ENCODE assay signal across 9 cellular contexts in the genomic region with DNA sequence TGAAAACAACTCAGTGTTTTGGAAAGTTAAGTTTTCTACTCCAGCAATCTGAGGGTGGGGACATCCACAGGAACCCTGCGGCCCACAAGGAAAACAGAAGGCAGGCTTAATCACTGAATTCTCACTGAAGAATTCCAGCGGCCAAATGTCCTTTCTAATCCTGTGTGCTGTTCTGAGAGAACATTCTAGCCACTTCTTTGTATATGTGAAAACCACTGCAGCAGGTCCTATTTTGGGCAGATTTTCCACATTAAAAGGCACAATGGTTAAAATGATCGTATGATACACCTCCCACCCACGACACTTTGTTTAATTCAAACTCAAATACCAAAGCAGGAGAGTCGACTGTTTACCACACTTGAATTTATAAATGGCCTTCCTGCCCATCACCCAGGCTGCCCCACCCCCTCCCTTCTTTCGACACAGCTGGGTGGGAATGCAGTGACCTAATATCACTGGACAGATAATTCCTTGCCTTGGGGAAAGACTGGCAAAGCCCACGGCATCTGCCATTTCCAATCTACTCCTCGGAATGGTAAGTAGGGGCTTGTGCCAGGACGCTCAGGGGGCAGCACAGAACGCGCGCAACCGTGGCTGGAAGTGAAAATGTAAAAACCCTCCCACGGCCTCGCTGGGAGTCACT.
DNase-seq lines count a peak whose midpoint lies in the region; ATAC-seq and TF ChIP-seq lines count a peak whose summit lies in the region.
"Had no signal": no experiment of that assay in that cellular context is flagged by ENCODE, and none has a peak within 500 bp of the region (broad histone marks: within the 10 kb centered on the region; RNA-seq: fewer than 3 reads in every experiment).

No MANE protein-coding gene starts in this region.

- H3K4me1 ChIP-seq in sigmoid colon (peaks cover 0 to 75% (median 51%) of the 10 kb centered on the region in 4 donors), prostate gland (replicated peaks) (no peaks in the 10 kb centered on the region)

- intact Hi-C loops in sigmoid colon (cut with DNase I) (no loop called here), prostate gland (cut with DNase I) (no loop called here)

- H3K9me3 ChIP-seq in sigmoid colon (no peaks in the 10 kb centered on the region), prostate gland (no peaks in the 10 kb centered on the region)

- peak in 1 of 4 donors; percentile 58 for TF ChIP-seq EP300 in sigmoid colon (IDR thresholded peaks at IDR 0.05)

- peak; percentile 75 for DNase-seq in EL
- peak; percentile 37 for DNase-seq in chondrocyte (ENCODE audit: low spot score)
- DNase-seq in iris pigment epithelial cell (ENCODE audit: low read depth) = peak; percentile 76
- peak; percentile 84 for DNase-seq in sigmoid colon
- DNase-seq in NCI-H526 treated with DMSO at 0.1 percent for 48 hours (lab: John Stamatoyannopoulos, UW) = no peak
- DNase-seq in prostate gland (ENCODE audit: low spot score) = no peak
- no peak for DNase-seq in activated CD4-positive, alpha-beta T cell treated with anti-CD3 and anti-CD28 coated beads, Interleukin-2, amount 50 U/mL, for 48 hours
- DNase-seq: KBM-7 had no signal

- no peaks in the 10 kb centered on the region for H3K36me3 Mint-ChIP-seq in chondrocyte (ENCODE audit: low read depth)

- WGBS in sigmoid colon, 2 donors = 74 to 77% methylated on average over 15 of the region's 15 CpGs
- 60% methylated on average over 15 of the region's 15 CpGs for WGBS in prostate gland

- H3K27ac ChIP-seq in sigmoid colon = peak overlapping the region; percentile 60 to 83 (median 71)
- peak overlapping the region in 1 of 2 donors; percentile 6 for H3K27ac ChIP-seq in prostate gland

- no peak for TF ChIP-seq POLR2A in sigmoid colon (IDR thresholded peaks at IDR 0.05)
- TF ChIP-seq POLR2A in prostate gland (IDR thresholded peaks at IDR 0.05) = no peak

- no peaks in the 10 kb centered on the region for H3K27me3 Mint-ChIP-seq in chondrocyte (ENCODE audit: low read depth)

- ATAC-seq in HG03457 (IDR thresholded peaks at IDR 0.05; ENCODE audit: unreplicated experiment) = no peak

- peaks cover 77% of the 10 kb centered on the region for H3K4me1 Mint-ChIP-seq in chondrocyte (ENCODE audit: low read depth)

- TF ChIP-seq CTCF in chondrocyte (IDR thresholded peaks at IDR 0.05) = no peak
- no peak for TF ChIP-seq CTCF in sigmoid colon (IDR thresholded peaks at IDR 0.05)
- TF ChIP-seq CTCF in prostate gland (IDR thresholded peaks at IDR 0.05) = no peak

- no peak overlapping the region for H3K4me3 Mint-ChIP-seq in chondrocyte (ENCODE audit: unreplicated experiment)

- no peaks in the 10 kb centered on the region for H3K36me3 ChIP-seq in sigmoid colon
- H3K36me3 ChIP-seq in prostate gland = no peaks in the 10 kb centered on the region

- no peak overlapping the region for H3K4me3 ChIP-seq in sigmoid colon
- H3K4me3 ChIP-seq in prostate gland = no peak overlapping the region

- H3K9me3 Mint-ChIP-seq in chondrocyte (ENCODE audit: low read depth) = no peaks in the 10 kb centered on the region

- H3K27me3 ChIP-seq in sigmoid colon = no peaks in the 10 kb centered on the region
- no peaks in the 10 kb centered on the region for H3K27me3 ChIP-seq in prostate gland (replicated peaks; ENCODE audit: insufficient read depth)

- peak overlapping the region; percentile 83 for H3K27ac Mint-ChIP-seq in chondrocyte (ENCODE audit: unreplicated experiment)

Comparison
In these comparisons a context has a peak if more than half of its experiments do, and no peak if none do; other contexts are left out.
1. DNase-seq: peak in EL (single experiment), chondrocyte (single experiment), iris pigment epithelial cell (single experiment) and sigmoid colon (single experiment); none in NCI-H526 treated with DMSO at 0.1 percent for 48 hours (single experiment), prostate gland (single experiment) and activated CD4-positive, alpha-beta T cell treated with anti-CD3 and anti-CD28 coated beads, Interleukin-2, amount 50 U/mL, for 48 hours (0 of 2).